Comparison of ENCODE assay signal across 1 cellular context in the genomic region with DNA sequence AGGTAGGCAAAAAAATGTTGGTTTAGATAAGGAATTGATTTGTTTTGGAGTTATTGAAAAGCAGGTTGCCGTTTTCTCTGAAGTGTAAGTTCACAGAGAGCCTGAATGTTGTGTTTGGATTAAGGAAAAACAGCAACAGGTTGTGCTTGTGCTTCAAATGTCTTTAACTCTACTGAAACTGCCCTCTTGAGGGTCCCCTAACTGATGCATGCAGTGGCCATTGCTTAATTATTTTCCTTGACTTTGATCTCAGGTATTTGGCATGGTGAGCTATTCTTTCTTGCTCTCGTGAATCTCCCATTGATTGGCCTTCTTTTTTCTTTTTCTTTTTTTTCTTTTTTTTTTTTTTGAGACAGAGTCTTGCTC.
TF ChIP-seq lines count a peak whose summit lies in the region.

No MANE protein-coding gene starts in this region.

TF ChIP-seq in K562, 482 proteins besides CTCF, POLR2A, EP300 and RAD21:
- no peak for TF ChIP-seq BRF1 (IDR thresholded peaks at IDR 0.05; ENCODE audit: borderline replicate concordance, extremely low read depth, insufficient read length)
- no peak for TF ChIP-seq ZNF75A (CRISPR knock-in tag; IDR thresholded peaks at IDR 0.05)
- TF ChIP-seq DDX20 (tag; IDR thresholded peaks at IDR 0.05; ENCODE audit: low read depth): no peak
- TF ChIP-seq FOXM1 (IDR thresholded peaks at IDR 0.05; ENCODE audit: low read depth): no peak
- no peak for TF ChIP-seq FOXM1 (CRISPR knock-in tag; IDR thresholded peaks at IDR 0.05; ENCODE audit: low read depth)
- TF ChIP-seq ATF7 (IDR thresholded peaks at IDR 0.05): no peak
- TF ChIP-seq ZNF583 (CRISPR knock-in tag; IDR thresholded peaks at IDR 0.05): no peak
- TF ChIP-seq NUFIP1 (IDR thresholded peaks at IDR 0.05; ENCODE audit: partially characterized antibody): no peak
- no peak for TF ChIP-seq NFRKB (IDR thresholded peaks at IDR 0.05; ENCODE audit: low read depth)
- TF ChIP-seq MEF2A (IDR thresholded peaks at IDR 0.05; ENCODE audit: control insufficient read depth, low read depth, low read length): no peak
- TF ChIP-seq ZNF282 (CRISPR knock-in tag; IDR thresholded peaks at IDR 0.05): no peak
